ENCODE assay signal across 8 cellular contexts in genomic region chr7:92864169-92864568, GRCh38. TPM values are rescaled to one million over a fixed set of nuclear protein-coding genes. Genes with fewer than 3 reads are reported as not detected.
A peak's percentile ranks its signal among the peaks of the same experiment; 100 is the strongest.
DNase-seq lines count a peak whose midpoint lies in the region; ATAC-seq and TF ChIP-seq lines count a peak whose summit lies in the region.
"Not testable (repeated sequence)": the region's sequence is repeated elsewhere in the genome, so short reads cannot be mapped to it uniquely, and the experiment has no call there.

No MANE protein-coding gene starts in this region.

- not testable (repeated sequence) for H3K27me3 Mint-ChIP-seq in activated T-cell treated with anti-CD3 and anti-CD28 coated beads, Interleukin-2, amount 50 U/mL, for 4 hours (ENCODE audit: low read depth); immature natural killer cell (ENCODE audit: low read depth in 3 of 3)

- in situ Hi-C loops in Panc1 (cut with HindIII; ENCODE audit: low pct_unique_long_range_greater_than_20kb, low sequenced_read_pairs), result not testable (repeated sequence)

- not testable (repeated sequence) for H3K27ac ChIP-seq in 22Rv1; Panc1 (ENCODE audit: low read length); spleen

- H3K27ac Mint-ChIP-seq in immature natural killer cell, result not testable (repeated sequence)

- POLR2A ChIA-PET in Panc1 (lab: Charles Lee), result not testable (repeated sequence)

- WGBS in spleen, 5 donors, result 38 to 60% (median 47%) methylated on average over 5 of the region's 5 CpGs

- H3K36me3 ChIP-seq in Panc1 (ENCODE audit: control insufficient read depth, insufficient read depth, low read length); spleen: not testable (repeated sequence)

- not testable (repeated sequence) for TF ChIP-seq POLR2A in spleen (IDR thresholded peaks at IDR 0.05)

- TF ChIP-seq CTCF in 22Rv1 (IDR thresholded peaks at IDR 0.05) (peak; percentile 66), Panc1 (IDR thresholded peaks at IDR 0.05) (peak; percentile 40), choroid plexus epithelial cell (conservative IDR thresholded peaks at IDR 0.05; ENCODE audit: low read depth, low read length) (peak; percentile 5), spleen (IDR thresholded peaks at IDR 0.05 in 8 of 11, conservative IDR thresholded peaks at IDR 0.05 in 3 of 11) (peak in 6 of 11 experiments; percentile 19 to 44 (median 28))

- H3K27me3 ChIP-seq in Panc1 (ENCODE audit: control insufficient read depth, insufficient read depth, low read length); spleen (replicated peaks in 1 of 7): not testable (repeated sequence)

- H3K4me1 Mint-ChIP-seq in activated T-cell treated with anti-CD3 and anti-CD28 coated beads, Interleukin-2, amount 50 U/mL, for 4 hours (ENCODE audit: low read depth); immature natural killer cell: not testable (repeated sequence)

- intact Hi-C loops in Panc1 (cut with micrococcal nuclease; ENCODE audit: unreplicated experiment), result not testable (repeated sequence)
- intact Hi-C loops in spleen (cut with DNase I; ENCODE audit: low total_unique reads), result loop anchor here (10.0 kb wide), 1 partner anchor 181 kb away; no protein-coding TSS in a partner anchor

- DNase-seq in ELF-1 (ENCODE audit: low read depth, low spot score) (peak; percentile 34), NCI-H1417 (lab: John Stamatoyannopoulos, UW) (peak in 2 of 3 experiments; percentile 4 to 9), immature natural killer cell (peak; percentile 10 to 31 (median 17))
- DNase-seq in Panc1 (ENCODE audit: low read depth, low spot score); activated T-cell treated with anti-CD3 and anti-CD28 coated beads, Interleukin-2, amount 50 U/mL, for 4 hours; choroid plexus epithelial cell (ENCODE audit: low read depth); spleen: not testable (repeated sequence)

- H3K4me3 Mint-ChIP-seq in activated T-cell treated with anti-CD3 and anti-CD28 coated beads, Interleukin-2, amount 50 U/mL, for 4 hours; immature natural killer cell: not testable (repeated sequence)

- BruUV-seq in Panc1 (replicated peaks; lab: Mats Ljungman, UMichigan), result not testable (repeated sequence)

- H3K36me3 Mint-ChIP-seq in activated T-cell treated with anti-CD3 and anti-CD28 coated beads, Interleukin-2, amount 50 U/mL, for 4 hours (ENCODE audit: insufficient read depth); immature natural killer cell: not testable (repeated sequence)

- CTCF ChIA-PET in Panc1 (lab: Charles Lee), result interaction anchor here (0.7 kb wide), 1 partner anchor 48 kb away, joined by 3 read pairs; no protein-coding TSS in a partner anchor

- H3K9me3 ChIP-seq in Panc1 (ENCODE audit: control insufficient read depth, insufficient read depth, low read depth, low read length) (peaks cover 19% of the 10 kb centered on the region; the same call in 1 of the 2 replicates), spleen (peaks cover 0 to 19% (median 11%) of the 10 kb centered on the region in 8 donors)

- peaks cover 22% of the 10 kb centered on the region for H3K9me3 Mint-ChIP-seq in activated T-cell treated with anti-CD3 and anti-CD28 coated beads, Interleukin-2, amount 50 U/mL, for 4 hours
- not testable (repeated sequence) for H3K9me3 Mint-ChIP-seq in immature natural killer cell

- not testable (repeated sequence) for ATAC-seq in Panc1
- ATAC-seq in activated T-cell treated with anti-CD3 and anti-CD28 coated beads, Interleukin-2, amount 50 U/mL, for 4 hours, result peak; percentile 74 to 87

- H3K4me3 ChIP-seq in Panc1 (ENCODE audit: low read depth in 2 of 2, low read length in 2 of 2); choroid plexus epithelial cell (ENCODE audit: low read depth, low read length); spleen: not testable (repeated sequence)

- H3K4me1 ChIP-seq in Panc1 (ENCODE audit: control insufficient read depth, insufficient read depth, low read length); spleen: not testable (repeated sequence)

RNA-seq across cellular contexts. Expression of gene CDK6, which starts 27.8 kb away (rescaled TPM):
- 57.4 TPM for total RNA-seq in Panc1 (2021; ENCODE audit: unreplicated experiment)
- 8.6 TPM for polyA plus RNA-seq in Panc1 (2012; ENCODE audit: insufficient read length)
- total RNA-seq in activated T-cell treated with anti-CD3 and anti-CD28 coated beads, Interleukin-2, amount 50 U/mL, for 4 hours, result 100 to 1,000 TPM; 310 to 350 (median 347) TPM
- 10 to 100 TPM; 11.1 to 21.2 (median 15.8) TPM for polyA plus RNA-seq in immature natural killer cell
- 10 to 100 TPM; 22.6 to 37.8 (median 29.9) TPM for total RNA-seq in spleen
- 1 to 10 TPM in 2 of 3 donors, under 1 TPM in 1; 0.91 to 2.0 (median 1.8) TPM for polyA plus RNA-seq in spleen

Comparison
In these comparisons a context has a peak if more than half of its experiments do, and no peak if none do; other contexts are left out.
1. CTCF ChIP-seq: peak in every context shown above with its lines; median percentile 66 in 22Rv1; 40 in Panc1; 28 in spleen; 5 in choroid plexus epithelial cell.